In the genomic region with DNA sequence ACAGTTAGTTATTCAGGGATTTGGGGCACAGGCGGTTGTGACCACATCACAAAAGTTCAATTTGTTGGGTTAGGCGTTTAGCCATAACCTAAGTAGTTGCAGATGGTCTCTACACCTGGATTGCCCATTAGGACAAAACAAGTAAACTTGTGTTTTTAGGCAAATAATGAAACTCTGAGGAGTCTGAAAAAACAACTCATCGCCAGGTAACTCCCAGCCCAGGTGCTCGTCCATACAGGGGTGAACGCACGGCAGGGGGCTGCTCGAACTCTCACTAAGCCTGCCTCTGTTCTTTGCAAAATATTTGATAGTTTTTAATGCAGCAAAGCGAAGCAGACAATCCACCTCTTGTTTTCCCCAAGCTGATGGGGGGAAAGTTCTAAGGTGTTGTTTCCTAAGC, we compare ENCODE assay signal across 11 cellular contexts. TPM values are rescaled to one million over a fixed set of nuclear protein-coding genes. Genes with fewer than 3 reads are reported as not detected.
DNase-seq lines count a peak whose midpoint lies in the region; ATAC-seq, FAIRE-seq and TF ChIP-seq lines count a peak whose summit lies in the region.
"Had no signal": no experiment of that assay in that cellular context is flagged by ENCODE, and none has a peak within 500 bp of the region (broad histone marks: within the 10 kb centered on the region; RNA-seq: fewer than 3 reads in every experiment).

No MANE protein-coding gene starts in this region.

- H3K79me2 ChIP-seq in K562 (ENCODE audit: control insufficient read depth, insufficient read depth, low read length), result peaks cover 46% of the 10 kb centered on the region

- POLR2A ChIA-PET in K562 (lab: Yijun Ruan, JAX), result interaction anchor here (0.7 to 1.7 kb wide), 2 partner anchors 9 to 12 kb away, joined by 3 read pairs; no protein-coding TSS in a partner anchor

- DNase-seq in T-helper 1 cell (no peak), NAMALWA (ENCODE audit: low spot score) (peak; percentile 69), K562 (ENCODE audit: extremely low read depth in 1 of 4, low spot score in 3 of 4) (no peak), activated gamma-delta T cell (lab: John Stamatoyannopoulos, UW) (no peak), NCI-H2081 treated with DMSO at 0.1 percent for 48 hours (lab: John Stamatoyannopoulos, UW) (no peak), anterior cingulate cortex (lab: John Stamatoyannopoulos, UW) (no peak)
- DNase-seq: NCI-H510A treated with DMSO at 0.1 percent for 48 hours had no signal

- H3K4me2 ChIP-seq in K562 (ENCODE audit: insufficient read depth, low read length), result peak overlapping the region; percentile 90

- peak overlapping the region in 1 of 2 experiments; percentile 83; a peak in 2 of 4 replicates for H3K9ac ChIP-seq in K562 (ENCODE audit: insufficient read depth in 1 of 2, low read depth in 2 of 2, low read length in 2 of 2)

- no peak for TF ChIP-seq POLR2A in K562 (conservative IDR thresholded peaks at IDR 0.05)

- H3K4me1 ChIP-seq in K562 (replicated peaks in 1 of 2; ENCODE audit: control insufficient read depth in 2 of 2, insufficient read depth in 2 of 2, low read length in 2 of 2), result peaks cover 35 to 51% of the 10 kb centered on the region in 2 experiments
- H3K4me1 ChIP-seq in neutrophil (ENCODE audit: control insufficient read depth in 1 of 2, insufficient read depth in 1 of 2, low read depth in 1 of 2, low read length in 1 of 2), result peaks cover 62 to 63% of the 10 kb centered on the region in 2 experiments
- H3K4me1 ChIP-seq: suprapubic skin had no signal

- H3K27me3 ChIP-seq in K562 (ENCODE audit: control insufficient read depth in 2 of 2, insufficient read depth in 2 of 2, low read length in 2 of 2), result no peaks in the 10 kb centered on the region
- no peaks in the 10 kb centered on the region for H3K27me3 ChIP-seq in neutrophil
- H3K27me3 ChIP-seq: suprapubic skin had no signal

- H3K4me3 ChIP-seq in K562, result peak overlapping the region; percentile 50; the same call in 1 of the 2 replicates
- peak overlapping the region; percentile 55 to 63 for H3K4me3 ChIP-seq in neutrophil (ENCODE audit: low read depth in 1 of 2, low read length in 1 of 2)

- no peaks in the 10 kb centered on the region for H3K36me3 ChIP-seq in K562 (ENCODE audit: control insufficient read depth, insufficient read depth, low read length)
- H3K36me3 ChIP-seq in neutrophil, result no peaks in the 10 kb centered on the region
- H3K36me3 ChIP-seq: suprapubic skin had no signal

- peak overlapping the region; percentile 98 for H3K27ac Mint-ChIP-seq in T-helper 1 cell treated with Interleukin-12 subunit alpha and Interleukin-12 subunit beta and Interleukin-4 antibody, amounts not matched to agents 30 μg/mL and 1 μg/mL, for 36 hours

- H3K4me3 Mint-ChIP-seq in T-helper 1 cell treated with Interleukin-12 subunit alpha and Interleukin-12 subunit beta and Interleukin-4 antibody, amounts not matched to agents 30 μg/mL and 1 μg/mL, for 36 hours, result peak overlapping the region; percentile 97

- CTCF ChIA-PET in K562 (lab: Yijun Ruan, JAX; ENCODE audit: low intra/inter-chr PET ratio), result no interaction called here

- 70% methylated on average over 8 of the region's 8 CpGs for WGBS in K562 (ENCODE audit: insufficient coverage, low coverage, missing lambda C conversion rate)

- intact Hi-C loops in K562 (cut with micrococcal nuclease), result no loop called here

- peak overlapping the region; percentile 85 for H3K27ac ChIP-seq in K562 (ENCODE audit: extremely low read depth, low read depth, low read length)
- peak overlapping the region; percentile 82 for H3K27ac ChIP-seq in neutrophil
- H3K27ac ChIP-seq: suprapubic skin had no signal

- no peaks in the 10 kb centered on the region for H3K27me3 Mint-ChIP-seq in T-helper 1 cell treated with Interleukin-12 subunit alpha and Interleukin-12 subunit beta and Interleukin-4 antibody, amounts not matched to agents 30 μg/mL and 1 μg/mL, for 36 hours (ENCODE audit: low read depth)

- peaks cover 40% of the 10 kb centered on the region for H3K36me3 Mint-ChIP-seq in T-helper 1 cell treated with Interleukin-12 subunit alpha and Interleukin-12 subunit beta and Interleukin-4 antibody, amounts not matched to agents 30 μg/mL and 1 μg/mL, for 36 hours (ENCODE audit: low read depth)

- no peaks in the 10 kb centered on the region for H3K9me3 Mint-ChIP-seq in T-helper 1 cell treated with Interleukin-12 subunit alpha and Interleukin-12 subunit beta and Interleukin-4 antibody, amounts not matched to agents 30 μg/mL and 1 μg/mL, for 36 hours

- peaks cover 60% of the 10 kb centered on the region for H3K4me1 Mint-ChIP-seq in T-helper 1 cell treated with Interleukin-12 subunit alpha and Interleukin-12 subunit beta and Interleukin-4 antibody, amounts not matched to agents 30 μg/mL and 1 μg/mL, for 36 hours (ENCODE audit: low read depth)

- no peak for TF ChIP-seq RAD21 in K562 (CRISPR knock-in tag; conservative IDR thresholded peaks at IDR 0.05 in 1 of 2, IDR thresholded peaks at IDR 0.05 in 1 of 2)

- no peak for TF ChIP-seq CTCF in K562 (IDR thresholded peaks at IDR 0.05 in 2 of 3, conservative IDR thresholded peaks at IDR 0.05 in 1 of 3; ENCODE audit: insufficient read depth in 2 of 3, low read depth in 1 of 3, low read length in 3 of 3)
- TF ChIP-seq CTCF in neutrophil (IDR thresholded peaks at IDR 0.05), result no peak

- H3K9me3 ChIP-seq in K562 (replicated peaks; ENCODE audit: control insufficient read depth, insufficient read depth, low read depth, low read length), result no peaks in the 10 kb centered on the region
- no peaks in the 10 kb centered on the region for H3K9me3 ChIP-seq in neutrophil
- H3K9me3 ChIP-seq: suprapubic skin had no signal

- TF ChIP-seq EP300 in K562 (IDR thresholded peaks at IDR 0.05; ENCODE audit: low read length), result no peak

- no peaks in the 10 kb centered on the region for H3K9me1 ChIP-seq in K562 (ENCODE audit: control insufficient read depth, insufficient read depth, low read length)

- no peak for ATAC-seq in K562

- in situ Hi-C loops in K562 (cut with MboI), result no loop called here

- no peaks in the 10 kb centered on the region for H4K20me1 ChIP-seq in K562 (replicated peaks; ENCODE audit: control insufficient read depth, insufficient read depth, low read length)

- peak overlapping the region; percentile 93 for H2AFZ ChIP-seq in K562 (ENCODE audit: low read depth, low read length)

- no TSS peak for BruUV-seq in K562 (replicated peaks; lab: Mats Ljungman, UMichigan)

- no peak for FAIRE-seq in K562 (lab: Jason Lieb, UNC)

TF ChIP-seq in K562, 482 proteins besides CTCF, POLR2A, EP300 and RAD21:
- TF ChIP-seq TBP (optimal IDR thresholded peaks at IDR 0.05; ENCODE audit: low read depth, low read length) (peak; percentile 0), ZFP1 (CRISPR knock-in tag; IDR thresholded peaks at IDR 0.05) (peak; percentile 23; the same call in 1 of the 2 replicates), CBX5 (IDR thresholded peaks at IDR 0.05; ENCODE audit: borderline replicate concordance, low read depth) (no peak)
- TF ChIP-seq, protein P1, sequence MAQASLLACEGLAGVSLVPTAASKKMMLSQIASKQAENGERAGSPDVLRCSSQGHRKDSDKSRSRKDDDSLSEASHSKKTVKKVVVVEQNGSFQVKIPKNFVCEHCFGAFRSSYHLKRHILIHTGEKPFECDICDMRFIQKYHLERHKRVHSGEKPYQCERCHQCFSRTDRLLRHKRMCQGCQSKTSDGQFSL (CRISPR knock-in tag; IDR thresholded peaks at IDR 0.05), result no peak
- TF ChIP-seq, protein P1 (tag; IDR thresholded peaks at IDR 0.05), result 0 out of 4 replicates have a peak, but pooled peaks of 1 of the 2 experiments have one; percentile 4
TF ChIP-seq in K562: peak in this region for 3.

RNA-seq across cellular contexts. Expression of a gene that starts 0.6 kb away (rescaled TPM):
- 11.2 and 13.2 TPM in 2 replicates for total RNA-seq in K562 (2011; cell fraction: chromatin; rRNA removed; ENCODE audit: low replicate concordance)
- total RNA-seq in K562 (2011; cell fraction: nucleolus; rRNA removed), result 5.3 and 7.5 TPM in 2 replicates
- 13.0 and 13.2 TPM in 2 replicates for total RNA-seq in K562 (2011; cell fraction: nucleoplasm; rRNA removed)
- 15.8 and 20.3 TPM in 2 replicates for total RNA-seq in K562 (2014; rRNA removed)
- 18.1 and 19.0 TPM in 2 replicates for total RNA-seq in K562 (2014; rRNA removed; fragmentation: Illumina TruSeq; extraction: Trizol)
- 17.3 and 17.4 TPM in 2 replicates for total RNA-seq in K562 (2015; rRNA removed; fragmentation: Illumina TruSeq; extraction: Trizol)
- 24.0 and 26.3 TPM in 2 replicates for total RNA-seq in K562 (2021)
- polyA plus RNA-seq in K562 (2011; rRNA removed), result 1.4 and 14.3 TPM in 2 replicates
- polyA plus RNA-seq in K562 (2011; cell fraction: cytosol; rRNA removed), result 1.2 and 10.9 TPM in 2 replicates
- 1.3 and 6.8 TPM in 2 replicates for polyA plus RNA-seq in K562 (2011; cell fraction: nucleus; rRNA removed)
- 25.9 and 68.3 TPM in 2 replicates for polyA plus RNA-seq in K562 (2012)
- polyA plus RNA-seq in K562 (2014; fragmentation: Illumina TruSeq; extraction: Trizol), result 25.5 and 26.7 TPM in 2 replicates
- polyA plus RNA-seq in K562 (2014; fragmentation: Nextera tagmentation; extraction: Ambion mirVana), result 10 to 100 TPM; 27.2 to 37.7 TPM
- 23.2 and 32.5 TPM in 2 replicates for polyA plus RNA-seq in K562 (2014; rRNA removed)
- polyA minus RNA-seq in K562 (2011; rRNA and poly(A)+ RNA removed), result 1.8 and 13.2 TPM in 2 replicates
- polyA minus RNA-seq in K562 (2011; cell fraction: cytosol; rRNA and poly(A)+ RNA removed), result 0.91 and 4.9 TPM in 2 replicates
- polyA minus RNA-seq in K562 (2011; cell fraction: nucleus; rRNA and poly(A)+ RNA removed), result 0.89 and 6.3 TPM in 2 replicates
- total RNA-seq: A172 had no signal
